In the genomic region with DNA sequence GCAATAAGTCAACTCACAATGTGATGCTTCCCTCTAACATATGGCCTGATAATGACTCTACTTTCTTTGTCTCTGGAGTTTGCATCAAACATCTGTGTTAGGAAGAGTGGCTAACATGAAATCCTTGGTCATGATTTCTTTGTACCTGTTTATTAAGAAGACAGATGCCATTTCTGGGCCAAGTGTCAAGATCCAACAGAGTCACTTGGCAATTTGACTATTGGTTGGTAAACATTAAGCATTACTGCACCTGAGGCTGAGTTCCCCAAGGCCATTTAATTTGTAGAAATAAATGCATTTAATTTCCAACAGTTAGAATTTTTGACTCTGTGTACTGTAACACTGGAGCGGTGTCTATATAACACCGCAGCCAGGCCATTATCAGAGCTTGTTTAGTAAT, we compare ENCODE assay signal across 4 cellular contexts.
"Had no signal": no experiment of that assay in that cellular context is flagged by ENCODE, and none has a peak within 500 bp of the region (broad histone marks: within the 10 kb centered on the region; RNA-seq: fewer than 3 reads in every experiment).

No MANE protein-coding gene starts in this region.

- H3K27ac Mint-ChIP-seq: GM23338, H9 had no signal

- H3K4me3 Mint-ChIP-seq: GM23338, H9, IgD-negative memory B cell had no signal

- H3K36me3 Mint-ChIP-seq: IgD-negative memory B cell had no signal

- DNase-seq: H9, HCEC 1CT had no signal

- H3K27me3 Mint-ChIP-seq: IgD-negative memory B cell had no signal

- ATAC-seq: GM23338 had no signal
